Comparison of ENCODE assay signal across 15 cellular contexts in the genomic region with DNA sequence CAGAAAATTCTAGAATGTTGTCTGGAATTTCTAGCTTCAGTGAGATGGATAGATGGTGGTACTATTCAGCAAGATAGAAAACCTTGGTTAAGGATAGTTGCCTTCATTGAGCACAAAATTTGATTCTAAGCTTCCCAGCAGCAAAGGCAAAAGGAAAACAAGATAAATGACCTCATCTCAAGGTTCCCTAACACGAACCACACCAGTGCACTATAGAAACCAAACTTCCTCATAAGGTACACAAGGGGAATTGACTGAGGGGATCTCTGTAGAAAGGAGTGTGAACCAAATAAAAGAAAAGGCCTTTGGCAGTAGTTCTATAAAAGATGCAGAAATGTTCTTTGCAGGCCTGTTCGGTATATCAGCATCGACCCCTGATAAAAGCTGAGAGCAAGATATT.
"Had no signal": no experiment of that assay in that cellular context is flagged by ENCODE, and none has a peak within 500 bp of the region (broad histone marks: within the 10 kb centered on the region; RNA-seq: fewer than 3 reads in every experiment).

No MANE protein-coding gene starts in this region.

- H3K27ac Mint-ChIP-seq: activated T-helper 2 cell treated with anti-CD3 and anti-CD28 coated beads, Interferon-gamma antibody, Interleukin-2, Interleukin-4, amounts not matched to agents 10 μg/mL and 5 μg/mL and 100 μg/mL, durations not matched to agents 14 hours and 24 hours and 36 hours had no signal

- ATAC-seq: left cardiac atrium; naive thymus-derived CD8-positive, alpha-beta T cell had no signal

- H3K4me3 Mint-ChIP-seq: naive thymus-derived CD8-positive, alpha-beta T cell had no signal

- FAIRE-seq: endothelial cell of umbilical vein, small intestine had no signal

- DNase-seq: activated CD4-positive, alpha-beta T cell treated with anti-CD3 and anti-CD28 coated beads, Interleukin-2, amount 50 U/mL, for 1 hour; activated CD4-positive, CD25-positive, alpha-beta regulatory T cell; activated naive CD4-positive, alpha-beta T cell treated with anti-CD3 and anti-CD28 coated beads, Interleukin-2, amount 50 U/mL, for 16 hours; activated T-cell treated with anti-CD3 and anti-CD28 coated beads for 4 hours; adrenal gland; caudate nucleus; effector CD4-positive, alpha-beta T cell; foreskin melanocyte; head of caudate nucleus; left cardiac atrium; naive thymus-derived CD8-positive, alpha-beta T cell; nucleus accumbens; small intestine had no signal
